ENCODE assay signal across 2 cellular contexts in genomic region chr4:54062392-54062791, GRCh38.
TF ChIP-seq lines count a peak whose summit lies in the region.

No MANE protein-coding gene starts in this region.

TF ChIP-seq in GM23338, 12 proteins besides CTCF, POLR2A, EP300 and RAD21 (continued from another document):
- no peak for TF ChIP-seq ZNF462 (CRISPR knock-in tag; IDR thresholded peaks at IDR 0.05)
TF ChIP-seq in GM23338: peak in this region for 0.

TF ChIP-seq in WTC11, 78 proteins besides CTCF, POLR2A, EP300 and RAD21 (continued from another document):
- TF ChIP-seq ZNF532 (CRISPR knock-in tag; IDR thresholded peaks at IDR 0.05; ENCODE audit: borderline replicate concordance) = no peak
- no peak for TF ChIP-seq PRDM15 (CRISPR knock-in tag; IDR thresholded peaks at IDR 0.05)
- TF ChIP-seq ZNF317 (CRISPR knock-in tag; IDR thresholded peaks at IDR 0.05; ENCODE audit: borderline replicate concordance, low read depth) = no peak
